Comparison of ENCODE assay signal across 15 cellular contexts in genomic region chr6:17808609-17809008, GRCh38.
"Had no signal": no experiment of that assay in that cellular context is flagged by ENCODE, and none has a peak within 500 bp of the region (broad histone marks: within the 10 kb centered on the region; RNA-seq: fewer than 3 reads in every experiment).

No MANE protein-coding gene starts in this region.

- H3K27me3 Mint-ChIP-seq: dendritic cell treated with granulocyte-macrophage colony-stimulating factor and Interleukin-4, amounts not matched to agents 40 ng/mL and 50 ng/mL, for 4 days had no signal

- DNase-seq: erythroblast; foreskin keratinocyte; kidney; left cardiac atrium; mucosa of descending colon; naive thymus-derived CD8-positive, alpha-beta T cell; ovary; sigmoid colon; stimulated activated CD4-positive, alpha-beta T cell treated with anti-CD3 and anti-CD28 coated beads, Interleukin-2, amount 100 ng/mL, for 24 hours; stimulated activated CD4-positive, alpha-beta T cell treated with anti-CD3 and anti-CD28 coated beads, Interleukin-4, amount 100 ng/mL, for 4 hours; stimulated activated naive CD4-positive, alpha-beta T cell; stomach; substantia nigra; transverse colon had no signal

- H3K4me3 Mint-ChIP-seq: dendritic cell treated with granulocyte-macrophage colony-stimulating factor and Interleukin-4, amounts not matched to agents 40 ng/mL and 50 ng/mL, for 4 days; naive thymus-derived CD8-positive, alpha-beta T cell had no signal

- H3K27ac Mint-ChIP-seq: dendritic cell treated with granulocyte-macrophage colony-stimulating factor and Interleukin-4, amounts not matched to agents 40 ng/mL and 50 ng/mL, for 4 days had no signal
